1 cellular context compared by ENCODE assay signal in the genomic region with DNA sequence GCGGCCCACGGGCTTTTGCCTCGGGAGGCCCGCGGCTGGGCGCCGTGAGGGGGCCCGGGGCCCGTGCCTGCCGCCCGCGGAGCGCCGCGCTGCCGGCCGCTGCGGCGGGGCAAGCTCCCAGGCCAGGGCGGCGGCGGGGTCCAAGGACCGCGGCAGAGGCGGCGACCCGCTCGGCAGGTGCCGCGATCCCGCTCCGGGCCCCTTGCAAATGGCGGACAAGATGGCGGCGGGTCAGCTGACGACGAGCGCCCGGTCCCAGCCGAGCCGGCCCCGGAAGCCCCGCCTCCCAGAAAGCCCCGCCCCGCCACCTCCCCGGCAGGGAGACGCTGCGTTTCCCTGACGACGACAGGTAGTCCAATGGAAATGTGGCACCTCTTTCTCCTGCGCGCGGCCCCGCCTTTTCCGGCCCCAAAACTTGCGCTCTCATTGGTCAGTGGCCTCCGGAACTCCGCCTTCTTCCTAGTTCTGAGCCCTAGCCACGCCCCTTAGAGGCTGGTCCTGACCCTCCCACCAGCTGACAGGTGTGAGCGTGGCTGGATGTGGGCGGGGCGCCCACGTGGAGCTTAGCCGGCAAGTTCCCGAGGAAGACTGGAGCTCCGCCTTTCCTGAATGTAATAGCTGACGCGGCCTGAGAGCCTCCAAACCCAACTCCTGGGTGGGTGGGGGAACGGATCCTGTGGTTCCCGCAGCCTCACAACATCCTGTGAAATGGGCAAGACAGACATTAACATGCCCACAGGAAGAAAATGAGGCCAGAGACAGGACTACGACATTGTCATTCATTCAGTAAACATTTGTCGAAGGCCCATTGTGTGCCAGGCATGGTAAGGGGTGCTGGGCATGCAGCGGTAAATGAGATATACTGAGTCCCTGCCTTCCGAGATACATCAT.
A peak's percentile ranks its signal among the peaks of the same experiment; 100 is the strongest.
TF ChIP-seq lines count a peak whose summit lies in the region.

A gene (minus strand): TSS at position 228 of the 891 bp plus-strand sequence. CDS start 232 bp downstream, outside the sequence.

TF ChIP-seq in HEK293, 187 proteins besides CTCF, POLR2A, EP300 and RAD21 (continued from another document and continues in another):
- no peak for TF ChIP-seq ZNF433 (tag by site-specific recombination; IDR thresholded peaks at IDR 0.05; ENCODE audit: low read depth)
- peak; percentile 38; the same call in 1 of the 2 replicates for TF ChIP-seq KLF1 (tag by site-specific recombination; IDR thresholded peaks at IDR 0.05)
- no peak for TF ChIP-seq ZNF658 (tag by site-specific recombination; IDR thresholded peaks at IDR 0.05)
- peak; percentile 56; the same call in 1 of the 2 replicates for TF ChIP-seq YY1 (tag by site-specific recombination; IDR thresholded peaks at IDR 0.05)
- TF ChIP-seq KLF10 (tag by site-specific recombination; IDR thresholded peaks at IDR 0.05): peak; percentile 99
- TF ChIP-seq ZNF670 (tag by site-specific recombination; IDR thresholded peaks at IDR 0.05; ENCODE audit: low read depth): no peak
- TF ChIP-seq ZNF140 (tag by site-specific recombination; IDR thresholded peaks at IDR 0.05): no peak
- TF ChIP-seq, protein P1, sequence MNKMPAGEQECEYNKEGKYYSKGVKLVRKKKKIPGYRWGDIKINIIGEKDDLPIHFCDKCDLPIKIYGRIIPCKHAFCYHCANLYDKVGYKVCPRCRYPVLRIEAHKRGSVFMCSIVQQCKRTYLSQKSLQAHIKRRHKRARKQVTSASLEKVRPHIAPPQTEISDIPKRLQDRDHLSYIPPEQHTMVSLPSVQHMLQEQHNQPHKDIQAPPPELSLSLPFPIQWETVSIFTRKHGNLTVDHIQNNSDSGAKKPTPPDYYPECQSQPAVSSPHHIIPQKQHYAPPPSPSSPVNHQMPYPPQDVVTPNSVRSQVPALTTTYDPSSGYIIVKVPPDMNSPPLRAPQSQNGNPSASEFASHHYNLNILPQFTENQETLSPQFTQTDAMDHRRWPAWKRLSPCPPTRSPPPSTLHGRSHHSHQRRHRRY (tag by site-specific recombination; IDR thresholded peaks at IDR 0.05): no peak
- no peak for TF ChIP-seq ZNF350 (tag by site-specific recombination; IDR thresholded peaks at IDR 0.05)
- TF ChIP-seq, protein P2, sequence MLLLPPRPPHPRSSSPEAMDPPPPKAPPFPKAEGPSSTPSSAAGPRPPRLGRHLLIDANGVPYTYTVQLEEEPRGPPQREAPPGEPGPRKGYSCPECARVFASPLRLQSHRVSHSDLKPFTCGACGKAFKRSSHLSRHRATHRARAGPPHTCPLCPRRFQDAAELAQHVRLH (tag by site-specific recombination; IDR thresholded peaks at IDR 0.05): no peak
- TF ChIP-seq, protein P3, sequence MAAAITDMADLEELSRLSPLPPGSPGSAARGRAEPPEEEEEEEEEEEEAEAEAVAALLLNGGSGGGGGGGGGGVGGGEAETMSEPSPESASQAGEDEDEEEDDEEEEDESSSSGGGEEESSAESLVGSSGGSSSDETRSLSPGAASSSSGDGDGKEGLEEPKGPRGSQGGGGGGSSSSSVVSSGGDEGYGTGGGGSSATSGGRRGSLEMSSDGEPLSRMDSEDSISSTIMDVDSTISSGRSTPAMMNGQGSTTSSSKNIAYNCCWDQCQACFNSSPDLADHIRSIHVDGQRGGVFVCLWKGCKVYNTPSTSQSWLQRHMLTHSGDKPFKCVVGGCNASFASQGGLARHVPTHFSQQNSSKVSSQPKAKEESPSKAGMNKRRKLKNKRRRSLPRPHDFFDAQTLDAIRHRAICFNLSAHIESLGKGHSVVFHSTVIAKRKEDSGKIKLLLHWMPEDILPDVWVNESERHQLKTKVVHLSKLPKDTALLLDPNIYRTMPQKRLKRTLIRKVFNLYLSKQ (tag by site-specific recombination; IDR thresholded peaks at IDR 0.05; ENCODE audit: borderline replicate concordance): no peak
- TF ChIP-seq ZNF843 (tag by site-specific recombination; IDR thresholded peaks at IDR 0.05): no peak
- no peak for TF ChIP-seq ZNF302 (tag by site-specific recombination; IDR thresholded peaks at IDR 0.05; ENCODE audit: low read depth)
- TF ChIP-seq HOXA7 (CRISPR knock-in tag; IDR thresholded peaks at IDR 0.05; ENCODE audit: borderline replicate concordance): no peak
- TF ChIP-seq, protein P4, sequence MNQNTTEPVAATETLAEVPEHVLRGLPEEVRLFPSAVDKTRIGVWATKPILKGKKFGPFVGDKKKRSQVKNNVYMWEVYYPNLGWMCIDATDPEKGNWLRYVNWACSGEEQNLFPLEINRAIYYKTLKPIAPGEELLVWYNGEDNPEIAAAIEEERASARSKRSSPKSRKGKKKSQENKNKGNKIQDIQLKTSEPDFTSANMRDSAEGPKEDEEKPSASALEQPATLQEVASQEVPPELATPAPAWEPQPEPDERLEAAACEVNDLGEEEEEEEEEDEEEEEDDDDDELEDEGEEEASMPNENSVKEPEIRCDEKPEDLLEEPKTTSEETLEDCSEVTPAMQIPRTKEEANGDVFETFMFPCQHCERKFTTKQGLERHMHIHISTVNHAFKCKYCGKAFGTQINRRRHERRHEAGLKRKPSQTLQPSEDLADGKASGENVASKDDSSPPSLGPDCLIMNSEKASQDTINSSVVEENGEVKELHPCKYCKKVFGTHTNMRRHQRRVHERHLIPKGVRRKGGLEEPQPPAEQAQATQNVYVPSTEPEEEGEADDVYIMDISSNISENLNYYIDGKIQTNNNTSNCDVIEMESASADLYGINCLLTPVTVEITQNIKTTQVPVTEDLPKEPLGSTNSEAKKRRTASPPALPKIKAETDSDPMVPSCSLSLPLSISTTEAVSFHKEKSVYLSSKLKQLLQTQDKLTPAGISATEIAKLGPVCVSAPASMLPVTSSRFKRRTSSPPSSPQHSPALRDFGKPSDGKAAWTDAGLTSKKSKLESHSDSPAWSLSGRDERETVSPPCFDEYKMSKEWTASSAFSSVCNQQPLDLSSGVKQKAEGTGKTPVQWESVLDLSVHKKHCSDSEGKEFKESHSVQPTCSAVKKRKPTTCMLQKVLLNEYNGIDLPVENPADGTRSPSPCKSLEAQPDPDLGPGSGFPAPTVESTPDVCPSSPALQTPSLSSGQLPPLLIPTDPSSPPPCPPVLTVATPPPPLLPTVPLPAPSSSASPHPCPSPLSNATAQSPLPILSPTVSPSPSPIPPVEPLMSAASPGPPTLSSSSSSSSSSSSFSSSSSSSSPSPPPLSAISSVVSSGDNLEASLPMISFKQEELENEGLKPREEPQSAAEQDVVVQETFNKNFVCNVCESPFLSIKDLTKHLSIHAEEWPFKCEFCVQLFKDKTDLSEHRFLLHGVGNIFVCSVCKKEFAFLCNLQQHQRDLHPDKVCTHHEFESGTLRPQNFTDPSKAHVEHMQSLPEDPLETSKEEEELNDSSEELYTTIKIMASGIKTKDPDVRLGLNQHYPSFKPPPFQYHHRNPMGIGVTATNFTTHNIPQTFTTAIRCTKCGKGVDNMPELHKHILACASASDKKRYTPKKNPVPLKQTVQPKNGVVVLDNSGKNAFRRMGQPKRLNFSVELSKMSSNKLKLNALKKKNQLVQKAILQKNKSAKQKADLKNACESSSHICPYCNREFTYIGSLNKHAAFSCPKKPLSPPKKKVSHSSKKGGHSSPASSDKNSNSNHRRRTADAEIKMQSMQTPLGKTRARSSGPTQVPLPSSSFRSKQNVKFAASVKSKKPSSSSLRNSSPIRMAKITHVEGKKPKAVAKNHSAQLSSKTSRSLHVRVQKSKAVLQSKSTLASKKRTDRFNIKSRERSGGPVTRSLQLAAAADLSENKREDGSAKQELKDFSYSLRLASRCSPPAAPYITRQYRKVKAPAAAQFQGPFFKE (tag by site-specific recombination; IDR thresholded peaks at IDR 0.05; ENCODE audit: borderline replicate concordance): no peak
- TF ChIP-seq ZNF473 (tag by site-specific recombination; IDR thresholded peaks at IDR 0.05): no peak
- peak; percentile 53 for TF ChIP-seq ZBTB20 (tag by site-specific recombination; IDR thresholded peaks at IDR 0.05)
- no peak for TF ChIP-seq ZNF701 (tag by site-specific recombination; IDR thresholded peaks at IDR 0.05)
- no peak for TF ChIP-seq SETDB1 (IDR thresholded peaks at IDR 0.05; ENCODE audit: insufficient read length, low read length)
- TF ChIP-seq ZBTB21 (tag by site-specific recombination; IDR thresholded peaks at IDR 0.05): 0 out of 2 replicates have a peak, but pooled peaks have one; percentile 25
- TF ChIP-seq, protein P5, sequence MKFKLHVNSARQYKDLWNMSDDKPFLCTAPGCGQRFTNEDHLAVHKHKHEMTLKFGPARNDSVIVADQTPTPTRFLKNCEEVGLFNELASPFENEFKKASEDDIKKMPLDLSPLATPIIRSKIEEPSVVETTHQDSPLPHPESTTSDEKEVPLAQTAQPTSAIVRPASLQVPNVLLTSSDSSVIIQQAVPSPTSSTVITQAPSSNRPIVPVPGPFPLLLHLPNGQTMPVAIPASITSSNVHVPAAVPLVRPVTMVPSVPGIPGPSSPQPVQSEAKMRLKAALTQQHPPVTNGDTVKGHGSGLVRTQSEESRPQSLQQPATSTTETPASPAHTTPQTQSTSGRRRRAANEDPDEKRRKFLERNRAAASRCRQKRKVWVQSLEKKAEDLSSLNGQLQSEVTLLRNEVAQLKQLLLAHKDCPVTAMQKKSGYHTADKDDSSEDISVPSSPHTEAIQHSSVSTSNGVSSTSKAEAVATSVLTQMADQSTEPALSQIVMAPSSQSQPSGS (tag by site-specific recombination; IDR thresholded peaks at IDR 0.05; ENCODE audit: low read depth): no peak
- TF ChIP-seq FEZF1 (tag by site-specific recombination; IDR thresholded peaks at IDR 0.05): no peak
- TF ChIP-seq ZSCAN23 (tag by site-specific recombination; IDR thresholded peaks at IDR 0.05): no peak
- no peak for TF ChIP-seq RBAK (tag by site-specific recombination; IDR thresholded peaks at IDR 0.05)
- TF ChIP-seq ZNF404 (tag by site-specific recombination; IDR thresholded peaks at IDR 0.05): no peak
- TF ChIP-seq ZFHX2 (tag by site-specific recombination; conservative IDR thresholded peaks at IDR 0.05): peak; percentile 98
- no peak for TF ChIP-seq REPIN1 (tag by site-specific recombination; IDR thresholded peaks at IDR 0.05; ENCODE audit: low read depth)
- TF ChIP-seq ZNF223 (tag by site-specific recombination; IDR thresholded peaks at IDR 0.05): no peak
- no peak for TF ChIP-seq ZNF514 (tag by site-specific recombination; IDR thresholded peaks at IDR 0.05)
- no peak for TF ChIP-seq ZNF175 (tag by site-specific recombination; IDR thresholded peaks at IDR 0.05)
- no peak for TF ChIP-seq ZNF221 (tag by site-specific recombination; IDR thresholded peaks at IDR 0.05; ENCODE audit: borderline replicate concordance)
- TF ChIP-seq ZNF2 (tag by site-specific recombination; IDR thresholded peaks at IDR 0.05): no peak
- TF ChIP-seq, protein P6, sequence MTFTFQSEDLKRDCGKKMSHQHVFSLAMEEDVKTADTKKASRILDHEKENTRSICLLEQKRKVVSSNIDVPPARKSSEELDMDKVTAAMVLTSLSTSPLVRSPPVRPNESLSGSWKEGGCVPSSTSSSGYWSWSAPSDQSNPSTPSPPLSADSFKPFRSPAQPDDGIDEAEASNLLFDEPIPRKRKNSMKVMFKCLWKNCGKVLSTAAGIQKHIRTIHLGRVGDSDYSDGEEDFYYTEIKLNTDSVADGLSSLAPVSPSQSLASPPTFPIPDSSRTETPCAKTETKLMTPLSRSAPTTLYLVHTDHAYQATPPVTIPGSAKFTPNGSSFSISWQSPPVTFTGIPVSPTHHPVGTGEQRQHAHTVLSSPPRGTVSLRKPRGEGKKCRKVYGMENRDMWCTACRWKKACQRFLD (tag by site-specific recombination; IDR thresholded peaks at IDR 0.05): no peak
- peak; percentile 35; the same call in 1 of the 2 replicates for TF ChIP-seq ZNF335 (tag by site-specific recombination; conservative IDR thresholded peaks at IDR 0.05)
- no peak for TF ChIP-seq ZNF707 (tag by site-specific recombination; IDR thresholded peaks at IDR 0.05)
- peak; percentile 62 for TF ChIP-seq ZNF629 (tag by site-specific recombination; IDR thresholded peaks at IDR 0.05)
- no peak for TF ChIP-seq ZNF621 (tag by site-specific recombination; IDR thresholded peaks at IDR 0.05)
- peak; percentile 55; the same call in 1 of the 2 replicates for TF ChIP-seq GLIS1 (tag by site-specific recombination; IDR thresholded peaks at IDR 0.05)
- TF ChIP-seq ZNF324 (tag by site-specific recombination; IDR thresholded peaks at IDR 0.05): 0 out of 2 replicates have a peak, but pooled peaks have one; percentile 26
- no peak for TF ChIP-seq ZNF521 (tag by site-specific recombination; IDR thresholded peaks at IDR 0.05)
- TF ChIP-seq, protein P7, sequence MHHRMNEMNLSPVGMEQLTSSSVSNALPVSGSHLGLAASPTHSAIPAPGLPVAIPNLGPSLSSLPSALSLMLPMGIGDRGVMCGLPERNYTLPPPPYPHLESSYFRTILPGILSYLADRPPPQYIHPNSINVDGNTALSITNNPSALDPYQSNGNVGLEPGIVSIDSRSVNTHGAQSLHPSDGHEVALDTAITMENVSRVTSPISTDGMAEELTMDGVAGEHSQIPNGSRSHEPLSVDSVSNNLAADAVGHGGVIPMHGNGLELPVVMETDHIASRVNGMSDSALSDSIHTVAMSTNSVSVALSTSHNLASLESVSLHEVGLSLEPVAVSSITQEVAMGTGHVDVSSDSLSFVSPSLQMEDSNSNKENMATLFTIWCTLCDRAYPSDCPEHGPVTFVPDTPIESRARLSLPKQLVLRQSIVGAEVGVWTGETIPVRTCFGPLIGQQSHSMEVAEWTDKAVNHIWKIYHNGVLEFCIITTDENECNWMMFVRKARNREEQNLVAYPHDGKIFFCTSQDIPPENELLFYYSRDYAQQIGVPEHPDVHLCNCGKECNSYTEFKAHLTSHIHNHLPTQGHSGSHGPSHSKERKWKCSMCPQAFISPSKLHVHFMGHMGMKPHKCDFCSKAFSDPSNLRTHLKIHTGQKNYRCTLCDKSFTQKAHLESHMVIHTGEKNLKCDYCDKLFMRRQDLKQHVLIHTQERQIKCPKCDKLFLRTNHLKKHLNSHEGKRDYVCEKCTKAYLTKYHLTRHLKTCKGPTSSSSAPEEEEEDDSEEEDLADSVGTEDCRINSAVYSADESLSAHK (tag by site-specific recombination; IDR thresholded peaks at IDR 0.05): no peak
- peak; percentile 100 for TF ChIP-seq SP2 (tag by site-specific recombination; IDR thresholded peaks at IDR 0.05)
- no peak for TF ChIP-seq ZNF544 (tag by site-specific recombination; IDR thresholded peaks at IDR 0.05)
- TF ChIP-seq SCRT2 (tag by site-specific recombination; IDR thresholded peaks at IDR 0.05): peak; percentile 95
- no peak for TF ChIP-seq ZNF660 (tag by site-specific recombination; IDR thresholded peaks at IDR 0.05)
- no peak for TF ChIP-seq HOXC10 (CRISPR knock-in tag; IDR thresholded peaks at IDR 0.05)
- TF ChIP-seq ZNF366 (tag by site-specific recombination; conservative IDR thresholded peaks at IDR 0.05): no peak
- peak; percentile 47; the same call in 1 of the 2 replicates for TF ChIP-seq ZFP3 (tag by site-specific recombination; IDR thresholded peaks at IDR 0.05; ENCODE audit: low read depth)
- no peak for TF ChIP-seq ZNF48 (tag by site-specific recombination; IDR thresholded peaks at IDR 0.05)
- TF ChIP-seq ZNF600 (tag by site-specific recombination; IDR thresholded peaks at IDR 0.05): no peak
- TF ChIP-seq, protein P8, sequence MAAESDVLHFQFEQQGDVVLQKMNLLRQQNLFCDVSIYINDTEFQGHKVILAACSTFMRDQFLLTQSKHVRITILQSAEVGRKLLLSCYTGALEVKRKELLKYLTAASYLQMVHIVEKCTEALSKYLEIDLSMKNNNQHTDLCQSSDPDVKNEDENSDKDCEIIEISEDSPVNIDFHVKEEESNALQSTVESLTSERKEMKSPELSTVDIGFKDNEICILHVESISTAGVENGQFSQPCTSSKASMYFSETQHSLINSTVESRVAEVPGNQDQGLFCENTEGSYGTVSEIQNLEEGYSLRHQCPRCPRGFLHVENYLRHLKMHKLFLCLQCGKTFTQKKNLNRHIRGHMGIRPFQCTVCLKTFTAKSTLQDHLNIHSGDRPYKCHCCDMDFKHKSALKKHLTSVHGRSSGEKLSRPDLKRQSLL (tag by site-specific recombination; IDR thresholded peaks at IDR 0.05): no peak
